ENCODE assay signal across 9 cellular contexts in genomic region chr2:156892449-156893335, GRCh38.
A peak's percentile ranks its signal among the peaks of the same experiment; 100 is the strongest.
DNase-seq lines count a peak whose midpoint lies in the region; ATAC-seq and TF ChIP-seq lines count a peak whose summit lies in the region.
"Had no signal": no experiment of that assay in that cellular context is flagged by ENCODE, and none has a peak within 500 bp of the region (broad histone marks: within the 10 kb centered on the region; RNA-seq: fewer than 3 reads in every experiment).

No MANE protein-coding gene starts in this region.

- TF ChIP-seq EP300 in Ishikawa (IDR thresholded peaks at IDR 0.05; ENCODE audit: borderline replicate concordance): no peak

- H2AFZ ChIP-seq in PC-9: peak overlapping the region; percentile 94

- POLR2A ChIA-PET in PC-9 (lab: Charles Lee; ENCODE audit: unreplicated experiment): interaction anchor here (0.7 kb wide), 1 partner anchor 9 kb away, joined by 5 read pairs; no protein-coding TSS in a partner anchor

- DNase-seq in DMS 273 treated with DMSO at 0.1 percent for 48 hours (lab: John Stamatoyannopoulos, UW) (peak; percentile 36), PC-9 (peak in 1 of 2 experiments; percentile 59), endodermal cell (no peak), midbrain (lab: John Stamatoyannopoulos, UW) (peak; percentile 53), activated gamma-delta T cell (lab: John Stamatoyannopoulos, UW) (no peak)

- no peaks in the 10 kb centered on the region for H3F3A ChIP-seq in PC-9 (ENCODE audit: insufficient read depth, low read depth)

- H3K9me3 Mint-ChIP-seq in endodermal cell: no peaks in the 10 kb centered on the region

- peaks cover 2% of the 10 kb centered on the region for H3K27me3 Mint-ChIP-seq in endodermal cell (ENCODE audit: insufficient read depth)

- no peaks in the 10 kb centered on the region for H3K36me3 ChIP-seq in PC-9 (ENCODE audit: low read depth)
- no peaks in the 10 kb centered on the region for H3K36me3 ChIP-seq in endodermal cell (ENCODE audit: control insufficient read depth, insufficient read depth, low read length)

- peaks cover 30% of the 10 kb centered on the region for H3K4me1 Mint-ChIP-seq in endodermal cell

- BruUV-seq in PC-9 (replicated peaks; lab: Mats Ljungman, UMichigan): no TSS peak

- CTCF ChIA-PET in PC-9 (lab: Charles Lee): interaction anchor here (0.7 to 0.8 kb wide), 3 partner anchors 127 to 176 kb away, joined by 3 read pairs; no protein-coding TSS in a partner anchor

- intact Hi-C loops in PC-9 (cut with micrococcal nuclease; ENCODE audit: unreplicated experiment): loop anchor here (1.0 to 10.0 kb wide), 8 partner anchors 42 to 1515 kb away; partner anchors contain the start of gene GPD2

- H3K79me2 ChIP-seq in PC-9 (ENCODE audit: low read depth): no peaks in the 10 kb centered on the region

- peak overlapping the region; percentile 58 for H3K4me3 ChIP-seq in PC-9
- no peak overlapping the region for H3K4me3 ChIP-seq in endodermal cell (ENCODE audit: low read length)

- no peak overlapping the region for H3K9ac ChIP-seq in endodermal cell (ENCODE audit: extremely low read depth, low read length, poor library complexity, severe bottlenecking)

- no peak overlapping the region for H3K27ac Mint-ChIP-seq in endodermal cell
- H3K27ac Mint-ChIP-seq: stimulated activated naive CD8-positive, alpha-beta T cell treated with anti-CD3 and anti-CD28 coated beads, Interleukin-15, Interleukin-2, amounts not matched to agents 100 ng/mL and 50 ng/mL, for 24 hours had no signal

- no peaks in the 10 kb centered on the region for H3K27me3 ChIP-seq in PC-9 (ENCODE audit: insufficient read depth, low read depth)
- H3K27me3 ChIP-seq in endodermal cell (ENCODE audit: control insufficient read depth, insufficient read depth, low read length, poor library complexity, severe bottlenecking): no peaks in the 10 kb centered on the region

- peak overlapping the region; percentile 42 for H3K4me3 Mint-ChIP-seq in endodermal cell
- H3K4me3 Mint-ChIP-seq: stimulated activated naive CD8-positive, alpha-beta T cell treated with anti-CD3 and anti-CD28 coated beads, Interleukin-15, Interleukin-2, amounts not matched to agents 100 ng/mL and 50 ng/mL, for 24 hours had no signal

- peak; percentile 65 for TF ChIP-seq CTCF in PC-9 (conservative IDR thresholded peaks at IDR 0.05)
- peak; percentile 84 for TF ChIP-seq CTCF in endodermal cell (conservative IDR thresholded peaks at IDR 0.05)

- H3K9me3 ChIP-seq in PC-9 (ENCODE audit: insufficient read depth, low read depth) (no peaks in the 10 kb centered on the region), endodermal cell (ENCODE audit: control insufficient read depth, low read length) (no peaks in the 10 kb centered on the region)

- H3K27ac ChIP-seq in PC-9 (peak overlapping the region; percentile 34), endodermal cell (ENCODE audit: low read depth, low read length) (no peak overlapping the region)

- no peaks in the 10 kb centered on the region for H3K9me2 ChIP-seq in PC-9 (ENCODE audit: insufficient read depth)

- peak; percentile 86 for TF ChIP-seq RAD21 in Ishikawa (IDR thresholded peaks at IDR 0.05; ENCODE audit: low read depth)

- WGBS in endodermal cell (ENCODE audit: insufficient coverage in 1 of 2, insufficient read length in 1 of 2), 2 experiments: 26% methylated on average over 14 to 15 of the region's 15 CpGs

- H3K4me1 ChIP-seq in PC-9 (replicated peaks; ENCODE audit: insufficient read depth) (peaks cover 21% of the 10 kb centered on the region), endodermal cell (ENCODE audit: control insufficient read depth, insufficient read depth, low read length) (no peaks in the 10 kb centered on the region)

- ATAC-seq in GM19467 (IDR thresholded peaks at IDR 0.05; ENCODE audit: unreplicated experiment) (peak; percentile 38), GM21619 (IDR thresholded peaks at IDR 0.05; ENCODE audit: unreplicated experiment) (no peak)

- peak overlapping the region; percentile 85 for H3K4me2 ChIP-seq in PC-9

- H4K20me1 ChIP-seq in PC-9 (ENCODE audit: insufficient read depth): no peaks in the 10 kb centered on the region

- H3K36me3 Mint-ChIP-seq in endodermal cell (ENCODE audit: low read depth): no peaks in the 10 kb centered on the region

TF ChIP-seq in Ishikawa, 13 proteins besides CTCF, POLR2A, EP300 and RAD21:
- TF ChIP-seq EGR1 (IDR thresholded peaks at IDR 0.05) (no peak), TEAD4 (IDR thresholded peaks at IDR 0.05) (peak; percentile 14; the same call in 1 of the 2 replicates), TCF12 (IDR thresholded peaks at IDR 0.05; ENCODE audit: low read depth) (no peak), CEBPB (IDR thresholded peaks at IDR 0.05) (0 out of 2 replicates have a peak, but pooled peaks have one; percentile 23), MAX (IDR thresholded peaks at IDR 0.05) (peak; percentile 13; the same call in 1 of the 2 replicates), NFIC (IDR thresholded peaks at IDR 0.05) (no peak)

Comparison
In these comparisons a context has a peak if more than half of its experiments do, and no peak if none do; other contexts are left out.
1. DNase-seq: peak in DMS 273 treated with DMSO at 0.1 percent for 48 hours (single experiment) and midbrain (single experiment); none in endodermal cell (single experiment) and activated gamma-delta T cell (single experiment).